1 cellular context compared by ENCODE assay signal in genomic region chr10:127033569-127034175, GRCh38.
TF ChIP-seq lines count a peak whose summit lies in the region.

No MANE protein-coding gene starts in this region.

TF ChIP-seq in HepG2, 621 proteins besides CTCF, POLR2A, EP300 and RAD21 (continued from another document and continues in another):
- TF ChIP-seq ZBTB40 (IDR thresholded peaks at IDR 0.05), result no peak
- TF ChIP-seq ZBTB40 (CRISPR knock-in tag; IDR thresholded peaks at IDR 0.05), result no peak
- no peak for TF ChIP-seq ZNF570 (CRISPR knock-in tag; IDR thresholded peaks at IDR 0.05; ENCODE audit: borderline replicate concordance)
- no peak for TF ChIP-seq ZNF512 (CRISPR knock-in tag; IDR thresholded peaks at IDR 0.05)
- TF ChIP-seq MTA1 (CRISPR knock-in tag; IDR thresholded peaks at IDR 0.05; ENCODE audit: borderline replicate concordance), result no peak
- 0 out of 2 replicates have a peak, but pooled peaks have one; percentile 53 for TF ChIP-seq ZNF761 (CRISPR knock-in tag; conservative IDR thresholded peaks at IDR 0.05)
- TF ChIP-seq GFI1 (CRISPR knock-in tag; IDR thresholded peaks at IDR 0.05; ENCODE audit: borderline replicate concordance), result 0 out of 2 replicates have a peak, but pooled peaks have one; percentile 30
- TF ChIP-seq ZFP36L2 (CRISPR knock-in tag; IDR thresholded peaks at IDR 0.05), result no peak
- TF ChIP-seq STAT5B (CRISPR knock-in tag; IDR thresholded peaks at IDR 0.05), result no peak
- no peak for TF ChIP-seq ZNF547 (CRISPR knock-in tag; IDR thresholded peaks at IDR 0.05)
- no peak for TF ChIP-seq ZNF816 (CRISPR knock-in tag; IDR thresholded peaks at IDR 0.05; ENCODE audit: borderline replicate concordance)
- no peak for TF ChIP-seq SNAI1 (CRISPR knock-in tag; IDR thresholded peaks at IDR 0.05; ENCODE audit: borderline replicate concordance)
- no peak for TF ChIP-seq WIZ (CRISPR knock-in tag; IDR thresholded peaks at IDR 0.05)
- TF ChIP-seq ZNF546 (CRISPR knock-in tag; conservative IDR thresholded peaks at IDR 0.05), result no peak
- no peak for TF ChIP-seq PHB2 (IDR thresholded peaks at IDR 0.05; ENCODE audit: partially characterized antibody)
- no peak for TF ChIP-seq ZNF383 (CRISPR knock-in tag; IDR thresholded peaks at IDR 0.05; ENCODE audit: borderline replicate concordance)
- no peak for TF ChIP-seq ATF1 (CRISPR knock-in tag; IDR thresholded peaks at IDR 0.05)
- TF ChIP-seq ZNF234 (CRISPR knock-in tag; conservative IDR thresholded peaks at IDR 0.05), result no peak
- TF ChIP-seq JUN (CRISPR knock-in tag; IDR thresholded peaks at IDR 0.05), result peak; percentile 55; the same call in 1 of the 2 replicates
- peak; percentile 67; the same call in 1 of the 2 replicates for TF ChIP-seq ZNF788 (CRISPR knock-in tag; IDR thresholded peaks at IDR 0.05; ENCODE audit: borderline replicate concordance)
- TF ChIP-seq NFIB (CRISPR knock-in tag; IDR thresholded peaks at IDR 0.05; ENCODE audit: borderline replicate concordance), result no peak
- no peak for TF ChIP-seq TBX3 (IDR thresholded peaks at IDR 0.05; ENCODE audit: borderline replicate concordance)
- peak; percentile 49; the same call in 1 of the 2 replicates for TF ChIP-seq HOXA3 (CRISPR knock-in tag; IDR thresholded peaks at IDR 0.05)
- no peak for TF ChIP-seq ZFP91 (CRISPR knock-in tag; IDR thresholded peaks at IDR 0.05; ENCODE audit: borderline replicate concordance)
- no peak for TF ChIP-seq MEF2D (CRISPR knock-in tag; IDR thresholded peaks at IDR 0.05)
- no peak for TF ChIP-seq ZNF329 (CRISPR knock-in tag; IDR thresholded peaks at IDR 0.05; ENCODE audit: low read depth)
- no peak for TF ChIP-seq ZSCAN22 (CRISPR knock-in tag; IDR thresholded peaks at IDR 0.05)
- TF ChIP-seq ZNF33B (CRISPR knock-in tag; IDR thresholded peaks at IDR 0.05), result no peak
- TF ChIP-seq REL (CRISPR knock-in tag; conservative IDR thresholded peaks at IDR 0.05), result no peak
- TF ChIP-seq, protein P1, sequence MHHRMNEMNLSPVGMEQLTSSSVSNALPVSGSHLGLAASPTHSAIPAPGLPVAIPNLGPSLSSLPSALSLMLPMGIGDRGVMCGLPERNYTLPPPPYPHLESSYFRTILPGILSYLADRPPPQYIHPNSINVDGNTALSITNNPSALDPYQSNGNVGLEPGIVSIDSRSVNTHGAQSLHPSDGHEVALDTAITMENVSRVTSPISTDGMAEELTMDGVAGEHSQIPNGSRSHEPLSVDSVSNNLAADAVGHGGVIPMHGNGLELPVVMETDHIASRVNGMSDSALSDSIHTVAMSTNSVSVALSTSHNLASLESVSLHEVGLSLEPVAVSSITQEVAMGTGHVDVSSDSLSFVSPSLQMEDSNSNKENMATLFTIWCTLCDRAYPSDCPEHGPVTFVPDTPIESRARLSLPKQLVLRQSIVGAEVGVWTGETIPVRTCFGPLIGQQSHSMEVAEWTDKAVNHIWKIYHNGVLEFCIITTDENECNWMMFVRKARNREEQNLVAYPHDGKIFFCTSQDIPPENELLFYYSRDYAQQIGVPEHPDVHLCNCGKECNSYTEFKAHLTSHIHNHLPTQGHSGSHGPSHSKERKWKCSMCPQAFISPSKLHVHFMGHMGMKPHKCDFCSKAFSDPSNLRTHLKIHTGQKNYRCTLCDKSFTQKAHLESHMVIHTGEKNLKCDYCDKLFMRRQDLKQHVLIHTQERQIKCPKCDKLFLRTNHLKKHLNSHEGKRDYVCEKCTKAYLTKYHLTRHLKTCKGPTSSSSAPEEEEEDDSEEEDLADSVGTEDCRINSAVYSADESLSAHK (CRISPR knock-in tag; IDR thresholded peaks at IDR 0.05; ENCODE audit: borderline replicate concordance), result no peak
- TF ChIP-seq KAT7 (CRISPR knock-in tag; IDR thresholded peaks at IDR 0.05; ENCODE audit: borderline replicate concordance), result no peak
- TF ChIP-seq, protein P2, sequence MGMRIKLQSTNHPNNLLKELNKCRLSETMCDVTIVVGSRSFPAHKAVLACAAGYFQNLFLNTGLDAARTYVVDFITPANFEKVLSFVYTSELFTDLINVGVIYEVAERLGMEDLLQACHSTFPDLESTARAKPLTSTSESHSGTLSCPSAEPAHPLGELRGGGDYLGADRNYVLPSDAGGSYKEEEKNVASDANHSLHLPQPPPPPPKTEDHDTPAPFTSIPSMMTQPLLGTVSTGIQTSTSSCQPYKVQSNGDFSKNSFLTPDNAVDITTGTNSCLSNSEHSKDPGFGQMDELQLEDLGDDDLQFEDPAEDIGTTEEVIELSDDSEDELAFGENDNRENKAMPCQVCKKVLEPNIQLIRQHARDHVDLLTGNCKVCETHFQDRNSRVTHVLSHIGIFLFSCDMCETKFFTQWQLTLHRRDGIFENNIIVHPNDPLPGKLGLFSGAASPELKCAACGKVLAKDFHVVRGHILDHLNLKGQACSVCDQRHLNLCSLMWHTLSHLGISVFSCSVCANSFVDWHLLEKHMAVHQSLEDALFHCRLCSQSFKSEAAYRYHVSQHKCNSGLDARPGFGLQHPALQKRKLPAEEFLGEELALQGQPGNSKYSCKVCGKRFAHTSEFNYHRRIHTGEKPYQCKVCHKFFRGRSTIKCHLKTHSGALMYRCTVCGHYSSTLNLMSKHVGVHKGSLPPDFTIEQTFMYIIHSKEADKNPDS (CRISPR knock-in tag; IDR thresholded peaks at IDR 0.05), result no peak
- TF ChIP-seq DBP (CRISPR knock-in tag; IDR thresholded peaks at IDR 0.05; ENCODE audit: not compliant biosample characterization), result no peak
- peak; percentile 72; the same call in 1 of the 2 replicates for TF ChIP-seq HNF4G (IDR thresholded peaks at IDR 0.05; ENCODE audit: borderline replicate concordance, low read depth, low read length)
- TF ChIP-seq HNF4G (CRISPR knock-in tag; IDR thresholded peaks at IDR 0.05; ENCODE audit: borderline replicate concordance, low read depth), result peak; percentile 81
- no peak for TF ChIP-seq BORCS8-MEF2B (CRISPR knock-in tag; IDR thresholded peaks at IDR 0.05)
- TF ChIP-seq MED1 (CRISPR knock-in tag; IDR thresholded peaks at IDR 0.05), result peak; percentile 61
- TF ChIP-seq ZNF556 (CRISPR knock-in tag; IDR thresholded peaks at IDR 0.05; ENCODE audit: borderline replicate concordance), result no peak
- TF ChIP-seq KLF15 (CRISPR knock-in tag; IDR thresholded peaks at IDR 0.05; ENCODE audit: borderline replicate concordance), result no peak
- TF ChIP-seq REXO4 (CRISPR knock-in tag; IDR thresholded peaks at IDR 0.05; ENCODE audit: borderline replicate concordance), result no peak
- no peak for TF ChIP-seq MEIS1 (CRISPR knock-in tag; IDR thresholded peaks at IDR 0.05; ENCODE audit: borderline replicate concordance)
- TF ChIP-seq ZNF629 (CRISPR knock-in tag; conservative IDR thresholded peaks at IDR 0.05), result 0 out of 2 replicates have a peak, but pooled peaks have one; percentile 13
- TF ChIP-seq REST (IDR thresholded peaks at IDR 0.05; ENCODE audit: borderline replicate concordance in 1 of 2, low read depth in 1 of 2, low read length in 2 of 2), result no peak
